Comparison of ENCODE assay signal across 13 cellular contexts in the genomic region with DNA sequence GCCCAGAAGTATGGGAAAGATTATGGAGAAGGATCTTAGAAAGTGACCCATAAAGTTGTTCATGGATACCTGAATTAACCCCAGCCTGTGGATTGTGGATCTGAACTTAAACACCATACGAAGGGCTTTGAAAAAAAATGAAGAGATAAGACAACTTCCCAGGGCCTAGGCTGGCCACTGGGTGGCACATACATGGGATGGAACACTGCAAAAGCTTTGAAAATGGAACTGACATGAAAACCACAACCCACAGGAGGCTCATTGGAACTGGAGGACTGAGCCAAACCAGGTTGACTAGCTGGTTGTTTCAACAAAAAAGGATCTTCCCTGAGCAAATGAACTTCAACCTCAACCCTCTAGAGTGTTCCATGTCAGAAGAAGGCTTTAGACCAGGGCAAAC. TPM values are rescaled to one million over a fixed set of nuclear protein-coding genes. Genes with fewer than 3 reads are reported as not detected.
A peak's percentile ranks its signal among the peaks of the same experiment; 100 is the strongest.
DNase-seq lines count a peak whose midpoint lies in the region; ATAC-seq, FAIRE-seq and TF ChIP-seq lines count a peak whose summit lies in the region.
"Had no signal": no experiment of that assay in that cellular context is flagged by ENCODE, and none has a peak within 500 bp of the region (broad histone marks: within the 10 kb centered on the region; RNA-seq: fewer than 3 reads in every experiment).

No MANE protein-coding gene starts in this region.

- no peak for FAIRE-seq in H1 (lab: Jason Lieb, UNC)

- H2BK12ac ChIP-seq in H1 (ENCODE audit: low read depth, low read length) = no peak overlapping the region

- H3K9ac ChIP-seq in PC-3 (ENCODE audit: low read length) (no peak overlapping the region), H1 (replicated peaks in 1 of 4; ENCODE audit: extremely low read depth in 1 of 4, low read depth in 3 of 4, low read length in 3 of 4) (no peak overlapping the region)

- H3K4me3 ChIP-seq in heart left ventricle = no peak overlapping the region
- no peak overlapping the region for H3K4me3 ChIP-seq in PC-3 (ENCODE audit: low read length)
- no peak overlapping the region for H3K4me3 ChIP-seq in H1 (ENCODE audit: extremely low read depth in 1 of 4, insufficient read depth in 2 of 4, low read depth in 3 of 4, low read length in 4 of 4)
- H3K4me3 ChIP-seq in thoracic aorta = no peak overlapping the region

- H4K20me1 ChIP-seq in PC-3 (ENCODE audit: low read length) (no peaks in the 10 kb centered on the region), H1 (replicated peaks in 1 of 2; ENCODE audit: control insufficient read depth in 1 of 2, insufficient read depth in 2 of 2, low read length in 2 of 2) (no peaks in the 10 kb centered on the region)

- no peak overlapping the region for H4K91ac ChIP-seq in H1 (replicated peaks; ENCODE audit: insufficient read length, low read length)

- H3K9me3 ChIP-seq in heart left ventricle (no peaks in the 10 kb centered on the region), PC-3 (ENCODE audit: low read length) (no peaks in the 10 kb centered on the region), H1 (ENCODE audit: insufficient read depth in 2 of 2, low read depth in 1 of 2, low read length in 1 of 2) (no peaks in the 10 kb centered on the region), thoracic aorta (no peaks in the 10 kb centered on the region)

- CTCF ChIA-PET in PC-3 (lab: Charles Lee) (no interaction called here), H1 (lab: Charles Lee; ENCODE audit: partially characterized antibody) (no interaction called here)

- no peak overlapping the region for H2BK120ac ChIP-seq in H1 (replicated peaks; ENCODE audit: low read depth, low read length)

- H3K4me1 ChIP-seq in heart left ventricle (peaks cover 0 to 56% (median 8%) of the 10 kb centered on the region in 12 donors), PC-3 (ENCODE audit: insufficient read depth, low read length) (no peaks in the 10 kb centered on the region), H1 (replicated peaks in 1 of 4; ENCODE audit: control insufficient read depth in 3 of 4, insufficient read depth in 4 of 4, low read length in 3 of 4) (no peaks in the 10 kb centered on the region), thoracic aorta (ENCODE audit: control insufficient read depth in 1 of 2, low read depth in 2 of 2) (peaks cover 11 to 19% of the 10 kb centered on the region in 2 donors)

- H2AFZ ChIP-seq in PC-3 (ENCODE audit: low read length) = no peak overlapping the region
- 0 out of 2 replicates have a peak overlapping the region, but pooled peaks have one; percentile 11 for H2AFZ ChIP-seq in H1 (ENCODE audit: low read length)

- peak overlapping the region in 10 of 12 donors; percentile 7 to 82 (median 56) for H3K27ac ChIP-seq in heart left ventricle
- no peak overlapping the region for H3K27ac ChIP-seq in PC-3 (ENCODE audit: low read length)
- no peak overlapping the region for H3K27ac ChIP-seq in H1 (ENCODE audit: low read depth, low read length)
- H3K27ac ChIP-seq in thoracic aorta = peak overlapping the region; percentile 61 to 62

- no peaks in the 10 kb centered on the region for H3K36me3 ChIP-seq in heart left ventricle
- no peaks in the 10 kb centered on the region for H3K36me3 ChIP-seq in PC-3 (ENCODE audit: low read depth, low read length)
- H3K36me3 ChIP-seq in H1 (ENCODE audit: control insufficient read depth in 2 of 4, insufficient read depth in 4 of 4, low read length in 3 of 4) = no peaks in the 10 kb centered on the region
- H3K36me3 ChIP-seq in thoracic aorta = no peaks in the 10 kb centered on the region

- intact Hi-C loops in heart left ventricle (cut with DNase I) = loop anchor here in 1 of 10 donors (10.0 kb wide), 1 partner anchor 445 kb away; a partner anchor contains a TSS
- intact Hi-C loops in Right ventricle myocardium inferior (cut with DNase I) = no loop called here
- intact Hi-C loops in PC-3 (cut with micrococcal nuclease) = no loop called here

- H2BK20ac ChIP-seq in H1 (ENCODE audit: low read length) = no peak overlapping the region

- H3K56ac ChIP-seq in H1 (replicated peaks; ENCODE audit: insufficient read length, low read depth, low read length) = no peak overlapping the region

- no peak overlapping the region for H3K4ac ChIP-seq in H1 (replicated peaks; ENCODE audit: insufficient read length, low read depth, low read length)

- no peaks in the 10 kb centered on the region for H3F3A ChIP-seq in PC-3 (ENCODE audit: low read length, unreplicated experiment)

- DNase-seq in heart left ventricle (no peak), Right ventricle myocardium inferior (ENCODE audit: missing footprints) (no peak), PC-3 (peak; percentile 46), H1 (ENCODE audit: low read depth in 1 of 2, low spot score in 2 of 2) (no peak), thoracic aorta (ENCODE audit: low spot score) (no peak), NOMO-1 treated with dmso at 0.1 percent for 144 hours (lab: John Stamatoyannopoulos, UW; ENCODE audit: unreplicated experiment) (no peak), NCI-H446 (lab: John Stamatoyannopoulos, UW) (no peak)
- DNase-seq: activated naive CD4-positive, alpha-beta T cell treated with anti-CD3 and anti-CD28 coated beads, Interleukin-2, amount 50 U/mL, for 16 hours; KBM-7; mammary epithelial cell; NCI-H2107; T-helper 9 cell had no signal

- H3K79me1 ChIP-seq in H1 (ENCODE audit: low read depth, low read length) = no peaks in the 10 kb centered on the region

- H3K23me2 ChIP-seq in H1 (ENCODE audit: low read depth, low read length) = no peaks in the 10 kb centered on the region

- no peak overlapping the region for H2BK15ac ChIP-seq in H1 (ENCODE audit: low read length)

- ATAC-seq in heart left ventricle (peak in 1 of 4 donors; percentile 7), Right ventricle myocardium inferior (no peak), PC-3 (peak; percentile 27; the same call in 1 of the 2 replicates), thoracic aorta (ENCODE audit: insufficient number of reproducible peaks, low FRiP score, low read depth) (peak; percentile 1), GM18858 (IDR thresholded peaks at IDR 0.05; ENCODE audit: unreplicated experiment) (no peak)

- H3K79me2 ChIP-seq in PC-3 (ENCODE audit: low read length) (no peaks in the 10 kb centered on the region), H1 (ENCODE audit: control insufficient read depth in 1 of 2, insufficient read depth in 2 of 2, low read length in 2 of 2) (no peaks in the 10 kb centered on the region)

- no peak overlapping the region for H2AK5ac ChIP-seq in H1 (ENCODE audit: low read depth, low read length)

- TF ChIP-seq CTCF in heart left ventricle (IDR thresholded peaks at IDR 0.05) = no peak
- TF ChIP-seq CTCF in PC-3 (conservative IDR thresholded peaks at IDR 0.05; ENCODE audit: low read depth, low read length) = peak; percentile 46
- TF ChIP-seq CTCF in H1 (IDR thresholded peaks at IDR 0.05; ENCODE audit: control extremely low read depth in 1 of 3, insufficient read depth in 1 of 3, low read depth in 1 of 3, low read length in 3 of 3) = peak in 2 of 3 experiments; percentile 2 to 10; a peak in 1 of 4 replicates
- TF ChIP-seq CTCF in thoracic aorta (IDR thresholded peaks at IDR 0.05) = no peak

- H3K18ac ChIP-seq in H1 (ENCODE audit: extremely low read depth, low read length) = no peak overlapping the region

- H4K8ac ChIP-seq in H1 (ENCODE audit: extremely low read depth, insufficient read depth, low read length) = no peak overlapping the region

- no TSS peak for BruUV-seq in PC-3 (replicated peaks; lab: Mats Ljungman, UMichigan)

- H3K27me3 ChIP-seq in heart left ventricle (no peaks in the 10 kb centered on the region), PC-3 (ENCODE audit: low read length) (peaks cover 9% of the 10 kb centered on the region; the same call in 1 of the 2 replicates), H1 (replicated peaks in 1 of 4; ENCODE audit: control insufficient read depth in 3 of 4, extremely low read depth in 1 of 4, insufficient read depth in 3 of 4, low read length in 3 of 4) (no peaks in the 10 kb centered on the region), thoracic aorta (replicated peaks; ENCODE audit: insufficient read depth) (no peaks in the 10 kb centered on the region)

- no peak for TF ChIP-seq RAD21 in H1 (IDR thresholded peaks at IDR 0.05 in 1 of 2, conservative IDR thresholded peaks at IDR 0.05 in 1 of 2; ENCODE audit: low read depth in 2 of 2, low read length in 2 of 2)

- H3K4me2 ChIP-seq in PC-3 (ENCODE audit: low read length) = no peak overlapping the region
- no peak overlapping the region for H3K4me2 ChIP-seq in H1 (ENCODE audit: insufficient read depth in 1 of 2, low read depth in 2 of 2, low read length in 2 of 2)

- POLR2A ChIA-PET in PC-3 (lab: Charles Lee; ENCODE audit: unreplicated experiment) (no interaction called here), H1 (lab: Charles Lee; ENCODE audit: partially characterized antibody) (no interaction called here)

- 44 to 64% (median 59%) methylated on average over 1 of the region's 1 CpG for WGBS in heart left ventricle, 4 donors
- WGBS in H1 (ENCODE audit: extremely low coverage in 1 of 2, insufficient coverage in 1 of 2, insufficient read length in 1 of 2, insufficient replicate concordance in 2 of 2, low coverage in 1 of 2, low lambda C conversion rate in 2 of 2, missing lambda C conversion rate in 1 of 2), 2 experiments = 81% methylated on average over 1 of the region's 1 CpG; no CpG with 5 or more reads in 1 of the 2 experiments

- H2BK5ac ChIP-seq in H1 (ENCODE audit: low read depth, low read length) = no peak overlapping the region

- no peak for TF ChIP-seq POLR2A in heart left ventricle (IDR thresholded peaks at IDR 0.05)
- no peak for TF ChIP-seq POLR2A in H1 (IDR thresholded peaks at IDR 0.05; ENCODE audit: control extremely low read depth in 1 of 2, low read depth in 2 of 2, low read length in 2 of 2)

- no peak overlapping the region for H4K5ac ChIP-seq in H1 (ENCODE audit: insufficient read length, low read depth, low read length)

- H3K14ac ChIP-seq in H1 (ENCODE audit: insufficient read length) = no peak overlapping the region

- no peaks in the 10 kb centered on the region for H3K9me2 ChIP-seq in PC-3 (replicated peaks; ENCODE audit: low read length)

- no peak overlapping the region for H3K23ac ChIP-seq in H1 (ENCODE audit: insufficient read length)

- TF ChIP-seq EP300 in H1 (IDR thresholded peaks at IDR 0.05; ENCODE audit: borderline replicate concordance in 1 of 2, low read depth in 2 of 2, low read length in 2 of 2) = no peak

RNA-seq across cellular contexts. Expression of a gene that starts 34.5 kb away (rescaled TPM):
- total RNA-seq in heart left ventricle (10 to 100 TPM in 1 of 9 donors, 1 to 10 TPM in 8; 1.7 to 10.6 (median 3.8) TPM), Right ventricle myocardium inferior (3.3 TPM), PC-3 (2014; rRNA removed) (2.4 and 2.9 TPM in 2 replicates), thoracic aorta (10 to 100 TPM; 26.9 to 27.5 TPM)
- polyA plus RNA-seq in heart left ventricle (under 1 TPM; 0.61 to 0.91 TPM), H1 (2011; rRNA removed) (0.24 and 0.27 TPM in 2 replicates)
- total RNA-seq in H1 (2021; fragmentation: NEBNext Ultra II Directional; extraction: Animal tissue kit (Norgen Biotek cat#: 25700)) = 2.9 and 3.7 TPM in 2 replicates
- polyA plus RNA-seq in H1 (2011; cell fraction: cytosol; rRNA removed) = 0.39 TPM
- polyA plus RNA-seq in H1 (2011; cell fraction: nucleus; rRNA removed) = 1.7 TPM
- polyA plus RNA-seq in H1 (2012, experiment 1 of 2) = 0.81 to 1.4 TPM (median 0.90 TPM) in 4 replicates
- polyA plus RNA-seq in H1 (2012, experiment 2 of 2) = 0.04 TPM
- polyA plus RNA-seq in H1 (2013, experiment 1 of 2) = 1.3 TPM
- polyA plus RNA-seq in H1 (2013, experiment 2 of 2) = 1.1 TPM
- polyA minus RNA-seq in H1 (2011; rRNA and poly(A)+ RNA removed) = 2.3 and 2.8 TPM in 2 replicates
- polyA minus RNA-seq in H1 (2011; cell fraction: cytosol; rRNA and poly(A)+ RNA removed) = 1.2 TPM
- polyA minus RNA-seq in H1 (2011; cell fraction: nucleus; rRNA and poly(A)+ RNA removed) = 9.4 TPM

Comparison
In these comparisons a context has a peak if more than half of its experiments do, and no peak if none do; other contexts are left out.
1. ATAC-seq: peak in PC-3 (single experiment) and thoracic aorta (single experiment); none in Right ventricle myocardium inferior (single experiment) and GM18858 (single experiment).
2. H3K27ac ChIP-seq: peak in heart left ventricle (10 of 12) and thoracic aorta (2 of 2); none in PC-3 (single experiment) and H1 (single experiment).
3. CTCF ChIP-seq: peak in PC-3 (single experiment) and H1 (2 of 3); none in heart left ventricle (0 of 12) and thoracic aorta (single experiment).